ENCODE assay signal across 8 cellular contexts in the genomic region with DNA sequence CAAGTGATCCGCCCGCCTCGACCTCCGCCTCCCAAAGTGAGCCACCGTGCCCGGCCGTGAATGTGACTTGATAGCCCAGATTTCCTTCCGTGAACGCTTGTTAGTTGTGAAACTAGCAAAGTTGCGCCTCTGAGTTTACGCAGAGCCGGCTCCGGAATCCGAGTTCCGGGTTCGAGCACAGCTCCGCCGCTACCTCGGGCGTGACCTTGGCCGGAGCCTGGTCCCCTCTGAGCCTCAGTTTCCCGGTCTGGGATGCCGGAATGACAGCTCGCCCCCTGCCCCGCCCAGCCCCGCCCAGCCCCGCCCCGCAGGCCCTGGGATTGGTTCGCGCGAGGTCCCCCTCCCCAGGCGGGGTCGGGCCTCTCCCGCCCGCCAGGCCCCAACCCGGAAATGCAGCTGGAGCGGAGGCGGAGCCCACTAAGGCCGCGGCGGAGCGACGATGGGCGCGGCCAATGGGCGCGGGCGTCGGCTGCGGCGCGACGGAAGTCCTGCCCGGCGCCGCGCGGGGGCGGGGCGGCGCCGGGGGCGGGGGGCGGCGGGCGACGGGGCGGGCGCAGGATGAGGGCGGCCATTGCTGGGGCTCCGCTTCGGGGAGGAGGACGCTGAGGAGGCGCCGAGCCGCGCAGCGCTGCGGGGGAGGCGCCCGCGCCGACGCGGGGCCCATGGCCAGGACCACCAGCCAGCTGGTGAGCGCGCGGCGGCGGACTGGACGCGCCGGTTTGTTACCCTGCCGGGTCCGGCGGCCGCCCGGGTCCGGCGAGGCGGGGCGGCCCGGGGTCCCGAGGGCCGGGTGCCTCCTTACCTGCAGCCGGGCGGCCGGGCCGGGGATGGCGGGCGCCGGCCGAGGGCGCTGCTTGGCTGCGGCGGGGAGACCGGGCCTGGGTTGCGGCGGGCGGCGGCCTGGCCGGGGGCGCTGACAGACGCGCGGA. TPM values are rescaled to one million over a fixed set of nuclear protein-coding genes. Genes with fewer than 3 reads are reported as not detected.
DNase-seq lines count a peak whose midpoint lies in the region; ATAC-seq and TF ChIP-seq lines count a peak whose summit lies in the region.

Gene PDPK1 (plus strand): TSS at position 571 of the 929 bp plus-strand sequence. CDS start 92 bp downstream, at position 663.

- H3K79me2 ChIP-seq in PC-9 (ENCODE audit: low read depth), result peaks cover 20% of the 10 kb centered on the region

- TF ChIP-seq CTCF in PC-9 (conservative IDR thresholded peaks at IDR 0.05), result no peak

- H3K4me1 Mint-ChIP-seq in activated T-cell treated with anti-CD3 and anti-CD28 coated beads, Interleukin-2, amount 50 U/mL, for 24 hours (ENCODE audit: low read depth), result peaks cover 50% of the 10 kb centered on the region

- H3K27me3 ChIP-seq in PC-9 (ENCODE audit: insufficient read depth, low read depth) (no peaks in the 10 kb centered on the region), esophagus (ENCODE audit: control insufficient read depth in 1 of 2, insufficient read depth in 2 of 2, low read length in 2 of 2) (no peaks in the 10 kb centered on the region), muscle layer of duodenum (ENCODE audit: low read depth, low read length) (no peaks in the 10 kb centered on the region)

- peak within 1 kb of the TSS; percentile 88 for H3K4me2 ChIP-seq in PC-9

- H3K27ac ChIP-seq in PC-9, result peak within 1 kb of the TSS; percentile 68
- H3K27ac ChIP-seq in esophagus (ENCODE audit: low read depth in 2 of 2, low read length in 1 of 2), result peak within 1 kb of the TSS; percentile 98 to 99
- H3K27ac ChIP-seq in muscle layer of duodenum (ENCODE audit: low read length), result no peak within 1 kb of the TSS

- peaks cover 27% of the 10 kb centered on the region for H3K36me3 Mint-ChIP-seq in activated T-cell treated with anti-CD3 and anti-CD28 coated beads, Interleukin-2, amount 50 U/mL, for 24 hours (ENCODE audit: low read depth)

- POLR2A ChIA-PET in PC-9 (lab: Charles Lee; ENCODE audit: unreplicated experiment), result interaction anchor here (0.6 to 1.0 kb wide), 2 partner anchors 18 to 573 kb away, joined by 3 to 4 read pairs; partner anchors contain the start of genes AMDHD2 and RPS2

- CTCF ChIA-PET in PC-9 (lab: Charles Lee), result interaction anchor here (0.7 kb wide), 1 partner anchor 153 kb away, joined by 4 read pairs; no protein-coding TSS in a partner anchor

- DNase-seq in DMS153 (lab: John Stamatoyannopoulos, UW) (peak; percentile 87), PC-9 (peak; percentile 83 to 98)
- DNase-seq in Jurkat, Clone E6-1 (ENCODE audit: low read depth, low spot score), result peak; percentile 89
- peak; percentile 95 for DNase-seq in activated T-cell treated with anti-CD3 and anti-CD28 coated beads, Interleukin-2, amount 50 U/mL, for 24 hours
- DNase-seq in stimulated activated CD8-positive, alpha-beta memory T cell treated with anti-CD3 and anti-CD28 coated beads, Interleukin-7, amount 100 ng/mL, for 24 hours (ENCODE audit: low read depth), result peak; percentile 74

- intact Hi-C loops in PC-9 (cut with micrococcal nuclease; ENCODE audit: unreplicated experiment), result no loop called here

- peaks cover 6% of the 10 kb centered on the region; the same call in 1 of the 2 replicates for H4K20me1 ChIP-seq in PC-9 (ENCODE audit: insufficient read depth)

- BruUV-seq in PC-9 (replicated peaks; lab: Mats Ljungman, UMichigan), result no TSS peak

- H3K4me1 ChIP-seq in PC-9 (replicated peaks; ENCODE audit: insufficient read depth), result peaks cover 17% of the 10 kb centered on the region; the same call in 1 of the 2 replicates
- peaks cover 3 to 15% of the 10 kb centered on the region in 2 donors for H3K4me1 ChIP-seq in esophagus (ENCODE audit: control insufficient read depth in 2 of 2, insufficient read depth in 2 of 2, low read length in 1 of 2)
- peaks cover 5 to 36% of the 10 kb centered on the region in 2 donors for H3K4me1 ChIP-seq in muscle layer of duodenum (ENCODE audit: control insufficient read depth in 1 of 2, insufficient read depth in 2 of 2, low read length in 2 of 2)

- H3K27ac Mint-ChIP-seq in activated T-cell treated with anti-CD3 and anti-CD28 coated beads, Interleukin-2, amount 50 U/mL, for 24 hours, result peak within 1 kb of the TSS; percentile 95

- H3K4me3 ChIP-seq in Jurkat, Clone E6-1 (ENCODE audit: low read length), result peak within 1 kb of the TSS; percentile 69
- peak within 1 kb of the TSS; percentile 60 for H3K4me3 ChIP-seq in PC-9
- peak within 1 kb of the TSS; percentile 76 to 91 for H3K4me3 ChIP-seq in esophagus (ENCODE audit: low read depth in 1 of 2, low read length in 2 of 2)
- H3K4me3 ChIP-seq in muscle layer of duodenum (ENCODE audit: low read depth in 1 of 2, low read length in 2 of 2), result peak within 1 kb of the TSS; percentile 44 to 64

- peaks cover 26% of the 10 kb centered on the region for H3F3A ChIP-seq in PC-9 (ENCODE audit: insufficient read depth, low read depth)

- H3K9me2 ChIP-seq in PC-9 (ENCODE audit: insufficient read depth), result no peaks in the 10 kb centered on the region

- WGBS in esophagus, 2 donors, result 0% methylated on average over 71 to 126 of the region's 126 CpGs

- H3K27me3 Mint-ChIP-seq in activated T-cell treated with anti-CD3 and anti-CD28 coated beads, Interleukin-2, amount 50 U/mL, for 24 hours, result no peaks in the 10 kb centered on the region

- H2AFZ ChIP-seq in PC-9, result peak within 1 kb of the TSS; percentile 84

- H3K9me3 ChIP-seq in PC-9 (ENCODE audit: insufficient read depth, low read depth) (no peaks in the 10 kb centered on the region), esophagus (ENCODE audit: control insufficient read depth in 2 of 2, insufficient read depth in 1 of 2, low read depth in 1 of 2, low read length in 1 of 2) (no peaks in the 10 kb centered on the region), muscle layer of duodenum (ENCODE audit: control insufficient read depth in 1 of 2, low read length in 2 of 2) (no peaks in the 10 kb centered on the region)

- peak; percentile 68 for ATAC-seq in GM21717 (IDR thresholded peaks at IDR 0.05; ENCODE audit: unreplicated experiment)

- no peaks in the 10 kb centered on the region for H3K9me3 Mint-ChIP-seq in activated T-cell treated with anti-CD3 and anti-CD28 coated beads, Interleukin-2, amount 50 U/mL, for 24 hours

- H3K36me3 ChIP-seq in PC-9 (ENCODE audit: low read depth) (no peaks in the 10 kb centered on the region), esophagus (ENCODE audit: control insufficient read depth in 2 of 2, insufficient read depth in 2 of 2, low read length in 1 of 2) (no peaks in the 10 kb centered on the region), muscle layer of duodenum (ENCODE audit: control insufficient read depth in 1 of 2, insufficient read depth in 2 of 2, low read length in 2 of 2) (no peaks in the 10 kb centered on the region)

- peak within 1 kb of the TSS; percentile 84 for H3K4me3 Mint-ChIP-seq in activated T-cell treated with anti-CD3 and anti-CD28 coated beads, Interleukin-2, amount 50 U/mL, for 24 hours

RNA-seq across cellular contexts. Expression of gene PDPK1, which starts in this region (rescaled TPM):
- 28.8 TPM for polyA plus RNA-seq in Jurkat, Clone E6-1 (2012; ENCODE audit: insufficient read depth, insufficient read length)
- total RNA-seq in PC-9 (2021), result 43.2 and 46.8 TPM in 2 replicates
- polyA plus RNA-seq in esophagus, result 10 to 100 TPM; 11.8 to 12.8 TPM
